Comparison of ENCODE assay signal across 1 cellular context in genomic region chr10:61964059-61964709, GRCh38.
TF ChIP-seq lines count a peak whose summit lies in the region.

No MANE protein-coding gene starts in this region.

TF ChIP-seq in WTC11, 78 proteins besides CTCF, POLR2A, EP300 and RAD21 (continued from another document):
- TF ChIP-seq ARID4B (CRISPR knock-in tag; IDR thresholded peaks at IDR 0.05; ENCODE audit: borderline replicate concordance) (no peak), IRF1 (CRISPR knock-in tag; IDR thresholded peaks at IDR 0.05) (no peak), E2F1 (CRISPR knock-in tag; IDR thresholded peaks at IDR 0.05) (no peak), TCF7 (CRISPR knock-in tag; IDR thresholded peaks at IDR 0.05; ENCODE audit: low read depth) (no peak), PREB (CRISPR knock-in tag; IDR thresholded peaks at IDR 0.05; ENCODE audit: borderline replicate concordance) (no peak)
